ENCODE assay signal across 1 cellular context in the genomic region with DNA sequence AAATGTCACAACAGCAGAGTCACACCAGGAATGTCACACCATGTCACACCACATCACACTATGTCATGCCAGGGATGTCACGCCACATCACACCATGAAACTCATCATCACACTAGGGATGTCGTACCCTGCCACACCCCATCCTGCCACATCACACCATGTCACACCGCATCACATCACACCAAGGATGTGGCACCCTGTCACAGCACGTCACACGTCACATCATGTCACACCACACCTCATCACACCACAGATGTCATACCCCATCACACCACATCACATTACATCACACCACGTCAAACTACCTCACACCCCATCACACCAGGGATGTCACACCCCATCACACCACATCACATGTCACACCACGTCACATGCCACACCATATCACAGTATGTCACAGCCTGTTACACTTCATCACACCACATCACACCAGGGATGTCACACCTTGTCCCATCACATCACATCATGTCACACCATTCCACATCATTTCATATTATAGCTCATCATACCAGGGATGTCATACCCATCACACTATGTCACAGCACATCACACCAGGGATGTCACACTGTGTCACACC.
TF ChIP-seq lines count a peak whose summit lies in the region.

No MANE protein-coding gene starts in this region.

TF ChIP-seq in HEK293, 187 proteins besides CTCF, POLR2A, EP300 and RAD21 (continued from another document):
- peak; percentile 99 for TF ChIP-seq ZNF18 (tag by site-specific recombination; IDR thresholded peaks at IDR 0.05)
- no peak for TF ChIP-seq ZSCAN16 (tag by site-specific recombination; IDR thresholded peaks at IDR 0.05)
- TF ChIP-seq ZNF629 (tag by site-specific recombination; IDR thresholded peaks at IDR 0.05): peak; percentile 63
- no peak for TF ChIP-seq ZNF624 (tag by site-specific recombination; IDR thresholded peaks at IDR 0.05)
- no peak for TF ChIP-seq ZNF544 (tag by site-specific recombination; IDR thresholded peaks at IDR 0.05)
- peak; percentile 29; the same call in 1 of the 2 replicates for TF ChIP-seq ZNF777 (tag by site-specific recombination; IDR thresholded peaks at IDR 0.05; ENCODE audit: borderline replicate concordance)
- TF ChIP-seq ZNF133 (tag by site-specific recombination; IDR thresholded peaks at IDR 0.05): 0 out of 2 replicates have a peak, but pooled peaks have one; percentile 20
- TF ChIP-seq, protein P1, sequence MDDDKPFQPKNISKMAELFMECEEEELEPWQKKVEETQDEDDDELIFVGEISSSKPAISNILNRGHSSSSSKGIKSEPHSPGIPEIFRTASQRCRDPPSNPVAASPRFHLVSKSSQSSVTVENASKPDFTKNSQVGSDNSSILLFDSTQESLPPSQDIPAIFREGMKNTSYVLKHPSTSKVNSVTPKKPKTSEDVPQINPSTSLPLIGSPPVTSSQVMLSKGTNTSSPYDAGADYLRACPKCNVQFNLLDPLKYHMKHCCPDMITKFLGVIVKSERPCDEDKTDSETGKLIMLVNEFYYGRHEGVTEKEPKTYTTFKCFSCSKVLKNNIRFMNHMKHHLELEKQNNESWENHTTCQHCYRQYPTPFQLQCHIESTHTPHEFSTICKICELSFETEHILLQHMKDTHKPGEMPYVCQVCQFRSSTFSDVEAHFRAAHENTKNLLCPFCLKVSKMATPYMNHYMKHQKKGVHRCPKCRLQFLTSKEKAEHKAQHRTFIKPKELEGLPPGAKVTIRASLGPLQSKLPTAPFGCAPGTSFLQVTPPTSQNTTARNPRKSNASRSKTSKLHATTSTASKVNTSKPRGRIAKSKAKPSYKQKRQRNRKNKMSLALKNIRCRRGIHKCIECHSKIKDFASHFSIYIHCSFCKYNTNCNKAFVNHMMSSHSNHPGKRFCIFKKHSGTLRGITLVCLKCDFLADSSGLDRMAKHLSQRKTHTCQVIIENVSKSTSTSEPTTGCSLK (tag by site-specific recombination; IDR thresholded peaks at IDR 0.05): peak; percentile 69; the same call in 1 of the 2 replicates
- no peak for TF ChIP-seq KLF8 (tag by site-specific recombination; IDR thresholded peaks at IDR 0.05)
- TF ChIP-seq ZBTB20 (tag by site-specific recombination; IDR thresholded peaks at IDR 0.05): no peak
- no peak for TF ChIP-seq PATZ1 (tag by site-specific recombination; IDR thresholded peaks at IDR 0.05)
- TF ChIP-seq, protein P2, sequence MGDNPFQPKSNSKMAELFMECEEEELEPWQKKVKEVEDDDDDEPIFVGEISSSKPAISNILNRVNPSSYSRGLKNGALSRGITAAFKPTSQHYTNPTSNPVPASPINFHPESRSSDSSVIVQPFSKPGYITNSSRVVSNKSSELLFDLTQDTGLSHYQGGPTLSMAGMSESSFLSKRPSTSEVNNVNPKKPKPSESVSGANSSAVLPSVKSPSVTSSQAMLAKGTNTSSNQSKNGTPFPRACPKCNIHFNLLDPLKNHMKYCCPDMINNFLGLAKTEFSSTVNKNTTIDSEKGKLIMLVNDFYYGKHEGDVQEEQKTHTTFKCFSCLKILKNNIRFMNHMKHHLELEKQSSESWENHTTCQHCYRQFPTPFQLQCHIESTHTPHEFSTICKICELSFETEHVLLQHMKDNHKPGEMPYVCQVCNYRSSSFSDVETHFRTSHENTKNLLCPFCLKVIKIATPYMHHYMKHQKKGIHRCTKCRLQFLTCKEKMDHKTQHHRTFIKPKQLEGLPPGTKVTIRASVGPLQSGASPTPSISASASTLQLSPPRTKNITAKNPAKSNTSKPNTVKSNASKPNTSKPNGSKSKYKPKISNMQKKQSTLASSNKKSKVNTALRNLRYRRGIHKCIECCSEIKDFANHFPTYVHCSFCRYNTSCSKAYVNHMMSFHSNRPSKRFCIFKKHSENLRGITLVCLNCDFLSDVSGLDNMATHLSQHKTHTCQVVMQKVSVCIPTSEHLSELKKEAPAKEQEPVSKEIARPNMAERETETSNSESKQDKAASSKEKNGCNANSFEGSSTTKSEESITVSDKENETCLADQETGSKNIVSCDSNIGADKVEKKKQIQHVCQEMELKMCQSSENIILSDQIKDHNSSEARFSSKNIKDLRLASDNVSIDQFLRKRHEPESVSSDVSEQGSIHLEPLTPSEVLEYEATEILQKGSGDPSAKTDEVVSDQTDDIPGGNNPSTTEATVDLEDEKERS (tag by site-specific recombination; IDR thresholded peaks at IDR 0.05): no peak
- TF ChIP-seq BCL11A (tag by site-specific recombination; IDR thresholded peaks at IDR 0.05; ENCODE audit: low read depth): no peak
- no peak for TF ChIP-seq ZNF664 (tag by site-specific recombination; IDR thresholded peaks at IDR 0.05)
- TF ChIP-seq ZBTB11 (tag by site-specific recombination; conservative IDR thresholded peaks at IDR 0.05; ENCODE audit: low read depth): no peak
TF ChIP-seq in HEK293: peak in this region for 10.
